In genomic region chr15:40029979-40030893, GRCh38 we compare ENCODE assay signal across 8 cellular contexts. TPM values are rescaled to one million over a fixed set of nuclear protein-coding genes. Genes with fewer than 3 reads are reported as not detected.
DNase-seq lines count a peak whose midpoint lies in the region; ATAC-seq and TF ChIP-seq lines count a peak whose summit lies in the region.

No MANE protein-coding gene starts in this region.

- no peak overlapping the region for H3K4me3 Mint-ChIP-seq in Caco-2 (ENCODE audit: unreplicated experiment)
- no peak overlapping the region for H3K4me3 Mint-ChIP-seq in activated CD8-positive, alpha-beta memory T cell treated with anti-CD3 and anti-CD28 coated beads, Interleukin-2, amount 10 ng/mL, durations not matched to agents 7 days and 5 days

- H3K4me1 ChIP-seq in Caco-2 = no peaks in the 10 kb centered on the region
- no peaks in the 10 kb centered on the region for H3K4me1 ChIP-seq in mucosa of descending colon (ENCODE audit: low read depth)

- no peak overlapping the region for H3K27ac Mint-ChIP-seq in Caco-2 (ENCODE audit: unreplicated experiment)
- no peak overlapping the region for H3K27ac Mint-ChIP-seq in activated CD8-positive, alpha-beta memory T cell treated with anti-CD3 and anti-CD28 coated beads, Interleukin-2, amount 10 ng/mL, durations not matched to agents 7 days and 5 days

- H3K27ac ChIP-seq in HL-60 (replicated peaks) = no peak overlapping the region

- peak in 1 of 2 experiments; percentile 40 for DNase-seq in Caco-2
- DNase-seq in HL-60 (ENCODE audit: low read depth in 1 of 2, low spot score in 1 of 2) = peak in 1 of 2 experiments; percentile 42
- peak; percentile 40 to 43 for DNase-seq in cardiac fibroblast (ENCODE audit: low read depth in 2 of 2)
- peak in 2 of 3 donors; percentile 46 to 69 for DNase-seq in mucosa of descending colon
- no peak for DNase-seq in activated CD8-positive, alpha-beta memory T cell treated with anti-CD3 and anti-CD28 coated beads, Interleukin-2, amount 10 ng/mL, durations not matched to agents 7 days and 5 days
- DNase-seq in NOMO-1 (lab: John Stamatoyannopoulos, UW; ENCODE audit: unreplicated experiment in 2 of 2) = no peak
- DNase-seq in ecto neural progenitor cell (ENCODE audit: low spot score) = no peak

- H3K9me3 Mint-ChIP-seq in Caco-2 (ENCODE audit: unreplicated experiment) = no peaks in the 10 kb centered on the region
- H3K9me3 Mint-ChIP-seq in activated CD8-positive, alpha-beta memory T cell treated with anti-CD3 and anti-CD28 coated beads, Interleukin-2, amount 10 ng/mL, durations not matched to agents 7 days and 5 days (ENCODE audit: low read depth) = no peaks in the 10 kb centered on the region

- POLR2A ChIA-PET in Caco-2 (lab: Charles Lee) = no interaction called here

- CTCF ChIA-PET in Caco-2 (lab: Charles Lee) = interaction anchor here (0.9 kb wide), 1 partner anchor 142 kb away, joined by 3 read pairs; no protein-coding TSS in a partner anchor
- CTCF ChIA-PET in activated CD8-positive, alpha-beta memory T cell treated with anti-CD3 and anti-CD28 coated beads, Interleukin-2, amount 10 ng/mL, durations not matched to agents 7 days and 5 days (lab: Charles Lee) = interaction anchor here (0.5 to 1.8 kb wide), 5 partner anchors 7 to 280 kb away, joined by 3 to 7 read pairs (median 4); no protein-coding TSS in a partner anchor

- no peaks in the 10 kb centered on the region for H3K4me1 Mint-ChIP-seq in Caco-2 (ENCODE audit: low read depth, unreplicated experiment)
- peaks cover 8% of the 10 kb centered on the region for H3K4me1 Mint-ChIP-seq in activated CD8-positive, alpha-beta memory T cell treated with anti-CD3 and anti-CD28 coated beads, Interleukin-2, amount 10 ng/mL, durations not matched to agents 7 days and 5 days

- intact Hi-C loops in Caco-2 (cut with micrococcal nuclease; ENCODE audit: unreplicated experiment) (no loop called here), mucosa of descending colon (cut with DNase I, micrococcal nuclease) (loop anchor here in 1 of 2 donors (5.0 kb wide), 1 partner anchor 192 kb away; no protein-coding TSS in a partner anchor)

- peaks cover 71% of the 10 kb centered on the region for H3K36me3 Mint-ChIP-seq in Caco-2 (ENCODE audit: insufficient read depth, unreplicated experiment)
- peaks cover 31% of the 10 kb centered on the region for H3K36me3 Mint-ChIP-seq in activated CD8-positive, alpha-beta memory T cell treated with anti-CD3 and anti-CD28 coated beads, Interleukin-2, amount 10 ng/mL, durations not matched to agents 7 days and 5 days

- no peak overlapping the region for H3K4me3 ChIP-seq in Caco-2 (ENCODE audit: low read depth, low read length)
- no peak overlapping the region for H3K4me3 ChIP-seq in HL-60 (replicated peaks; ENCODE audit: insufficient read depth, low read length)
- no peak overlapping the region for H3K4me3 ChIP-seq in cardiac fibroblast (replicated peaks in 1 of 2; ENCODE audit: low read depth in 2 of 2, low read length in 2 of 2)
- H3K4me3 ChIP-seq in mucosa of descending colon = no peak overlapping the region

- H3K9me3 ChIP-seq in Caco-2 = no peaks in the 10 kb centered on the region
- H3K9me3 ChIP-seq in mucosa of descending colon = no peaks in the 10 kb centered on the region

- BruUV-seq in Caco-2 (replicated peaks; lab: Mats Ljungman, UMichigan) = no TSS peak

- ATAC-seq in mucosa of descending colon (peak; percentile 68), HG02763 (IDR thresholded peaks at IDR 0.05; ENCODE audit: unreplicated experiment) (no peak)
- ATAC-seq in activated CD8-positive, alpha-beta memory T cell treated with anti-CD3 and anti-CD28 coated beads, Interleukin-2, amount 10 ng/mL, durations not matched to agents 7 days and 5 days = no peak

- H3K36me3 ChIP-seq in Caco-2 (ENCODE audit: control insufficient read depth, insufficient read depth, low read length) (no peaks in the 10 kb centered on the region; the same call in 1 of the 2 replicates), mucosa of descending colon (ENCODE audit: low read depth) (peaks cover 6% of the 10 kb centered on the region)

- H3K27me3 ChIP-seq in Caco-2 (replicated peaks; ENCODE audit: control insufficient read depth, insufficient read depth, low read length) (no peaks in the 10 kb centered on the region), HL-60 (ENCODE audit: insufficient read depth, poor library complexity, severe bottlenecking) (no peaks in the 10 kb centered on the region)

- H3K27me3 Mint-ChIP-seq in Caco-2 (ENCODE audit: insufficient read depth, unreplicated experiment) = no peaks in the 10 kb centered on the region
- no peaks in the 10 kb centered on the region for H3K27me3 Mint-ChIP-seq in activated CD8-positive, alpha-beta memory T cell treated with anti-CD3 and anti-CD28 coated beads, Interleukin-2, amount 10 ng/mL, durations not matched to agents 7 days and 5 days

- TF ChIP-seq CTCF in Caco-2 (IDR thresholded peaks at IDR 0.05; ENCODE audit: insufficient read depth in 1 of 2, low read depth in 1 of 2, low read length in 1 of 2, severe bottlenecking in 1 of 2, unreplicated experiment in 1 of 2) (peak; percentile 31 to 62), HL-60 (IDR thresholded peaks at IDR 0.05; ENCODE audit: insufficient read depth, low read length) (peak; percentile 45), cardiac fibroblast (IDR thresholded peaks at IDR 0.05; ENCODE audit: low read depth, low read length) (peak; percentile 73), mucosa of descending colon (IDR thresholded peaks at IDR 0.05) (peak; percentile 29)

RNA-seq across cellular contexts. Expression of gene SRP14, which starts 8.7 kb away (rescaled TPM):
- total RNA-seq in Caco-2 (2022) = 220 and 223 TPM in 2 replicates
- 100 to 1,000 TPM; 131 to 154 (median 142) TPM for total RNA-seq in mucosa of descending colon
- total RNA-seq in activated CD8-positive, alpha-beta memory T cell treated with anti-CD3 and anti-CD28 coated beads, Interleukin-2, amount 10 ng/mL, durations not matched to agents 7 days and 5 days = 100 to 1,000 TPM; 150 to 160 TPM

Comparison
In these comparisons a context has a peak if more than half of its experiments do, and no peak if none do; other contexts are left out.
1. DNase-seq: peak in cardiac fibroblast (2 of 2) and mucosa of descending colon (2 of 3); none in activated CD8-positive, alpha-beta memory T cell treated with anti-CD3 and anti-CD28 coated beads, Interleukin-2, amount 10 ng/mL, durations not matched to agents 7 days and 5 days (single experiment), NOMO-1 (0 of 2) and ecto neural progenitor cell (single experiment).
2. Peak in every context shown above with its lines, with median percentiles within 50 percentile points of each other: CTCF ChIP-seq.